Comparison of ENCODE assay signal across 13 cellular contexts in genomic region chr2:145412155-145412554, GRCh38.
DNase-seq lines count a peak whose midpoint lies in the region; ATAC-seq lines count a peak whose summit lies in the region.
"Had no signal": no experiment of that assay in that cellular context is flagged by ENCODE, and none has a peak within 500 bp of the region (broad histone marks: within the 10 kb centered on the region; RNA-seq: fewer than 3 reads in every experiment).

No MANE protein-coding gene starts in this region.

- peak; percentile 26 for ATAC-seq in GM19372 (IDR thresholded peaks at IDR 0.05; ENCODE audit: low read depth, unreplicated experiment)
- peak; percentile 58 for ATAC-seq in HG02840 (IDR thresholded peaks at IDR 0.05; ENCODE audit: low FRiP score, unreplicated experiment)
- ATAC-seq in HG03457 (IDR thresholded peaks at IDR 0.05; ENCODE audit: unreplicated experiment), result no peak
- ATAC-seq: WTC11 had no signal

- no peaks in the 10 kb centered on the region for H3K27me3 ChIP-seq in Karpas-422 (ENCODE audit: low read length)

- no peak overlapping the region for H3K9ac ChIP-seq in Karpas-422 (ENCODE audit: low read length)

- H3K36me3 ChIP-seq in Karpas-422 (ENCODE audit: insufficient read depth, low read length), result no peaks in the 10 kb centered on the region

- no peaks in the 10 kb centered on the region for H3K9me2 ChIP-seq in Karpas-422 (replicated peaks; ENCODE audit: insufficient read depth, low read length)

- no peaks in the 10 kb centered on the region for H3K79me2 ChIP-seq in Karpas-422 (ENCODE audit: low read length)

- H4K20me1 ChIP-seq in Karpas-422 (ENCODE audit: insufficient read depth, low read depth, low read length), result no peaks in the 10 kb centered on the region

- peak; percentile 33 for DNase-seq in COR-L47 (lab: John Stamatoyannopoulos, UW)
- peak; percentile 35 for DNase-seq in Karpas-422
- DNase-seq in NCI-H526 (lab: John Stamatoyannopoulos, UW), result no peak
- no peak for DNase-seq in stimulated activated CD4-positive, alpha-beta T cell treated with anti-CD3 and anti-CD28 coated beads, Interleukin-15, amount 100 ng/mL, for 24 hours
- DNase-seq in activated gamma-delta T cell treated with Interleukin-2 at 50 U/mL for 16 hours, result no peak
- DNase-seq: hippocampal formation, retina, Right ventricle myocardium superior had no signal

- no peak overlapping the region for H3K27ac ChIP-seq in Karpas-422 (ENCODE audit: low read length)
- H3K27ac ChIP-seq: coronary artery had no signal

- peaks cover 22% of the 10 kb centered on the region for H3K4me1 ChIP-seq in Karpas-422 (ENCODE audit: low read length)

- H3K9me3 ChIP-seq in Karpas-422 (ENCODE audit: low read length), result no peaks in the 10 kb centered on the region

- H3K4me3 ChIP-seq in Karpas-422 (ENCODE audit: low read length), result no peak overlapping the region
- H3K4me3 ChIP-seq: coronary artery had no signal

- peak overlapping the region; percentile 27 for H3K4me2 ChIP-seq in Karpas-422 (ENCODE audit: low read depth, low read length, poor library complexity, severe bottlenecking)

- H2AFZ ChIP-seq in Karpas-422 (ENCODE audit: low read length), result no peak overlapping the region

Comparison
In these comparisons a context has a peak if more than half of its experiments do, and no peak if none do; other contexts are left out.
1. DNase-seq: peak in COR-L47 (single experiment) and Karpas-422 (single experiment); none in NCI-H526 (0 of 2), stimulated activated CD4-positive, alpha-beta T cell treated with anti-CD3 and anti-CD28 coated beads, Interleukin-15, amount 100 ng/mL, for 24 hours (single experiment) and activated gamma-delta T cell treated with Interleukin-2 at 50 U/mL for 16 hours (single experiment).